32 cellular contexts compared by ENCODE assay signal in genomic region chr7:30102281-30102680, GRCh38.
"Had no signal": no experiment of that assay in that cellular context is flagged by ENCODE, and none has a peak within 500 bp of the region (broad histone marks: within the 10 kb centered on the region; RNA-seq: fewer than 3 reads in every experiment).

No MANE protein-coding gene starts in this region.

- FAIRE-seq: bronchial epithelial cell, TTC549 had no signal

- ATAC-seq: activated CD4-positive, alpha-beta T cell treated with anti-CD3 and anti-CD28 coated beads for 36 hours; activated CD4-positive, CD25-positive, alpha-beta regulatory T cell treated with anti-CD3 and anti-CD28 coated beads, Interleukin-2, amount 50 U/mL, for 24 hours; activated CD8-positive, alpha-beta memory T cell treated with anti-CD3 and anti-CD28 coated beads, Interleukin-2, amount 10 ng/mL, durations not matched to agents 7 days and 5 days; activated CD8-positive, alpha-beta T cell treated with anti-CD3 and anti-CD28 coated beads, Interleukin-2, amount 10 ng/mL, durations not matched to agents 7 days and 5 days; activated naive CD8-positive, alpha-beta T cell treated with anti-CD3 and anti-CD28 coated beads, Interleukin-2, amount 50 U/mL, for 24 hours; WTC11 had no signal

- H3K27ac ChIP-seq: ascending aorta, cardiac muscle cell, WERI-Rb-1 had no signal

- DNase-seq: activated CD4-positive, alpha-beta memory T cell treated with anti-CD3 and anti-CD28 coated beads, Interleukin-2, amount 10 ng/mL, durations not matched to agents 7 days and 5 days; activated CD4-positive, alpha-beta T cell treated with anti-CD3 and anti-CD28 coated beads for 1 hour; activated CD4-positive, alpha-beta T cell treated with anti-CD3 and anti-CD28 coated beads for 36 hours; activated CD4-positive, alpha-beta T cell treated with anti-CD3 and anti-CD28 coated beads for 48 hours; activated CD4-positive, alpha-beta T cell treated with anti-CD3 and anti-CD28 coated beads, Interleukin-2, amount 10 ng/mL, durations not matched to agents 7 days and 5 days; activated CD4-positive, alpha-beta T cell treated with anti-CD3 and anti-CD28 coated beads, Interleukin-2, amount 50 U/mL, for 48 hours; activated CD4-positive, CD25-positive, alpha-beta regulatory T cell; activated CD8-positive, alpha-beta memory T cell treated with anti-CD3 and anti-CD28 coated beads for 24 hours; activated CD8-positive, alpha-beta memory T cell treated with anti-CD3 and anti-CD28 coated beads, Interleukin-2, amount 10 ng/mL, durations not matched to agents 7 days and 5 days; activated CD8-positive, alpha-beta memory T cell treated with anti-CD3 and anti-CD28 coated beads, Interleukin-2, amount 50 U/mL, for 48 hours; activated CD8-positive, alpha-beta T cell treated with anti-CD3 and anti-CD28 coated beads, Interleukin-2, amount 10 ng/mL, durations not matched to agents 7 days and 5 days; activated effector memory CD4-positive, alpha-beta T cell treated with Interleukin-2 at 50 U/mL for 16 hours; activated gamma-delta T cell; activated naive CD4-positive, alpha-beta T cell treated with anti-CD3 and anti-CD28 coated beads, Interleukin-2, amount 10 ng/mL, durations not matched to agents 7 days and 5 days; activated naive CD4-positive, alpha-beta T cell treated with Interleukin-2 at 50 U/mL for 16 hours; activated naive CD8-positive, alpha-beta T cell treated with anti-CD3 and anti-CD28 coated beads, Interleukin-2, amount 10 ng/mL, durations not matched to agents 7 days and 5 days; activated naive CD8-positive, alpha-beta T cell treated with anti-CD3 and anti-CD28 coated beads, Interleukin-2, amount 50 U/mL, for 24 hours; activated T-cell treated with anti-CD3 and anti-CD28 coated beads, Interleukin-2, amount 50 U/mL, for 24 hours; activated T-cell treated with anti-CD3 and anti-CD28 coated beads, Interleukin-2, amount 50 U/mL, for 48 hours; amygdala; anterior cingulate cortex; caudate nucleus; cerebellar nuclear complex; T-helper 2 cell; T-helper 9 cell; WERI-Rb-1 had no signal
